ENCODE assay signal across 1 cellular context in genomic region chr1:110348771-110349170, GRCh38.
TF ChIP-seq lines count a peak whose summit lies in the region.

No MANE protein-coding gene starts in this region.

TF ChIP-seq in K562, 482 proteins besides CTCF, POLR2A, EP300 and RAD21:
- TF ChIP-seq GTF3C2 (IDR thresholded peaks at IDR 0.05; ENCODE audit: borderline replicate concordance, extremely low read depth, insufficient read length) (no peak), NR3C1 (CRISPR knock-in tag; IDR thresholded peaks at IDR 0.05) (no peak), EZH2 (IDR thresholded peaks at IDR 0.05; ENCODE audit: borderline replicate concordance, low read depth, low read length) (no peak), USF2 (CRISPR knock-in tag; IDR thresholded peaks at IDR 0.05) (no peak), HMG20B (CRISPR knock-in tag; IDR thresholded peaks at IDR 0.05) (no peak), SMC3 (conservative IDR thresholded peaks at IDR 0.05; ENCODE audit: insufficient read depth, low read depth, low read length) (no peak), PATZ1 (CRISPR knock-in tag; IDR thresholded peaks at IDR 0.05; ENCODE audit: borderline replicate concordance) (no peak), ZBTB40 (IDR thresholded peaks at IDR 0.05) (no peak), ZBTB40 (CRISPR knock-in tag; IDR thresholded peaks at IDR 0.05) (no peak), RBFOX2 (IDR thresholded peaks at IDR 0.05; ENCODE audit: low read depth, low read length) (0 out of 2 replicates have a peak, but pooled peaks have one; percentile 6)
